Comparison of ENCODE assay signal across 1 cellular context in the genomic region with DNA sequence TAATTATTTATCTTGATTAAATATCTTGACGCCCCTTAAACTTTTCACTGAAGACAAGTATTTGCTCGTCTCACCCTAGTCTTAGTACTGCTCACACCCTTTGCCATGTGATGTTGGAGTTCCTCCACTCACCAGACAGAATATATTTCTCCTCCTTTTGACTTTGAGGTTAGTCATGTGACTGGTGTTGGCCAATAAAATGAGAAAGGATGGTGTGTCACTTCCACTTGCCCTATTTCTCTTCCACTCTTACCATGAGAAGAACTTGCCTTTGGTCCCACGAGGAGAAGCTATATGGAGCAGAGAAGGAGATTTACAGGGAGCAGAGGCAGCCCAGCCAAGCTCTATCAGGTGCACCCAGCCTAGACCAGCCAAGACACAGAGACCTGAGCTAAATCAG.
TF ChIP-seq lines count a peak whose summit lies in the region.

No MANE protein-coding gene starts in this region.

TF ChIP-seq in HepG2, 621 proteins besides CTCF, POLR2A, EP300 and RAD21 (continued from another document):
- TF ChIP-seq, protein P1, sequence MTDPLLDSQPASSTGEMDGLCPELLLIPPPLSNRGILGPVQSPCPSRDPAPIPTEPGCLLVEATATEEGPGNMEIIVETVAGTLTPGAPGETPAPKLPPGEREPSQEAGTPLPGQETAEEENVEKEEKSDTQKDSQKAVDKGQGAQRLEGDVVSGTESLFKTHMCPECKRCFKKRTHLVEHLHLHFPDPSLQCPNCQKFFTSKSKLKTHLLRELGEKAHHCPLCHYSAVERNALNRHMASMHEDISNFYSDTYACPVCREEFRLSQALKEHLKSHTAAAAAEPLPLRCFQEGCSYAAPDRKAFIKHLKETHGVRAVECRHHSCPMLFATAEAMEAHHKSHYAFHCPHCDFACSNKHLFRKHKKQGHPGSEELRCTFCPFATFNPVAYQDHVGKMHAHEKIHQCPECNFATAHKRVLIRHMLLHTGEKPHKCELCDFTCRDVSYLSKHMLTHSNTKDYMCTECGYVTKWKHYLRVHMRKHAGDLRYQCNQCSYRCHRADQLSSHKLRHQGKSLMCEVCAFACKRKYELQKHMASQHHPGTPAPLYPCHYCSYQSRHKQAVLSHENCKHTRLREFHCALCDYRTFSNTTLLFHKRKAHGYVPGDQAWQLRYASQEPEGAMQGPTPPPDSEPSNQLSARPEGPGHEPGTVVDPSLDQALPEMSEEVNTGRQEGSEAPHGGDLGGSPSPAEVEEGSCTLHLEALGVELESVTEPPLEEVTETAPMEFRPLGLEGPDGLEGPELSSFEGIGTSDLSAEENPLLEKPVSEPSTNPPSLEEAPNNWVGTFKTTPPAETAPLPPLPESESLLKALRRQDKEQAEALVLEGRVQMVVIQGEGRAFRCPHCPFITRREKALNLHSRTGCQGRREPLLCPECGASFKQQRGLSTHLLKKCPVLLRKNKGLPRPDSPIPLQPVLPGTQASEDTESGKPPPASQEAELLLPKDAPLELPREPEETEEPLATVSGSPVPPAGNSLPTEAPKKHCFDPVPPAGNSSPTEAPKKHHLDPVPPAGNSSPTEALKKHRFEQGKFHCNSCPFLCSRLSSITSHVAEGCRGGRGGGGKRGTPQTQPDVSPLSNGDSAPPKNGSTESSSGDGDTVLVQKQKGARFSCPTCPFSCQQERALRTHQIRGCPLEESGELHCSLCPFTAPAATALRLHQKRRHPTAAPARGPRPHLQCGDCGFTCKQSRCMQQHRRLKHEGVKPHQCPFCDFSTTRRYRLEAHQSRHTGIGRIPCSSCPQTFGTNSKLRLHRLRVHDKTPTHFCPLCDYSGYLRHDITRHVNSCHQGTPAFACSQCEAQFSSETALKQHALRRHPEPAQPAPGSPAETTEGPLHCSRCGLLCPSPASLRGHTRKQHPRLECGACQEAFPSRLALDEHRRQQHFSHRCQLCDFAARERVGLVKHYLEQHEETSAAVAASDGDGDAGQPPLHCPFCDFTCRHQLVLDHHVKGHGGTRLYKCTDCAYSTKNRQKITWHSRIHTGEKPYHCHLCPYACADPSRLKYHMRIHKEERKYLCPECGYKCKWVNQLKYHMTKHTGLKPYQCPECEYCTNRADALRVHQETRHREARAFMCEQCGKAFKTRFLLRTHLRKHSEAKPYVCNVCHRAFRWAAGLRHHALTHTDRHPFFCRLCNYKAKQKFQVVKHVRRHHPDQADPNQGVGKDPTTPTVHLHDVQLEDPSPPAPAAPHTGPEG (CRISPR knock-in tag; IDR thresholded peaks at IDR 0.05) = no peak
- TF ChIP-seq ZNF687 (CRISPR knock-in tag; IDR thresholded peaks at IDR 0.05) = no peak
